8 cellular contexts compared by ENCODE assay signal in genomic region chr19:47729799-47730520, GRCh38. TPM values are rescaled to one million over a fixed set of nuclear protein-coding genes. Genes with fewer than 3 reads are reported as not detected.
DNase-seq lines count a peak whose midpoint lies in the region; ATAC-seq and TF ChIP-seq lines count a peak whose summit lies in the region.

No MANE protein-coding gene starts in this region.

- peak; percentile 83 for DNase-seq in Jurkat, Clone E6-1 (ENCODE audit: low read depth, low spot score)
- peak; percentile 61 for DNase-seq in activated CD8-positive, alpha-beta T cell treated with anti-CD3 and anti-CD28 coated beads, Interleukin-2, amount 10 ng/mL, durations not matched to agents 7 days and 5 days
- DNase-seq in nephron progenitor cell = peak; percentile 79
- no peak for DNase-seq in putamen (ENCODE audit: low spot score)

- H3K36me3 ChIP-seq in urinary bladder (ENCODE audit: insufficient read depth) = peaks cover 4% of the 10 kb centered on the region

- peak overlapping the region; percentile 55 for H3K4me3 ChIP-seq in Jurkat, Clone E6-1 (ENCODE audit: low read length)
- H3K4me3 ChIP-seq in urinary bladder (ENCODE audit: low read depth, low read length) = no peak overlapping the region

- H3K9me3 Mint-ChIP-seq in activated CD8-positive, alpha-beta T cell treated with anti-CD3 and anti-CD28 coated beads, Interleukin-2, amount 10 ng/mL, durations not matched to agents 7 days and 5 days (ENCODE audit: insufficient read depth) = no peaks in the 10 kb centered on the region
- H3K9me3 Mint-ChIP-seq in nephron progenitor cell = no peaks in the 10 kb centered on the region
- peaks cover 4% of the 10 kb centered on the region for H3K9me3 Mint-ChIP-seq in stimulated activated memory B cell treated with anti-CD40 and anti-IgM and Interleukin-4, amounts not matched to agents 10 μg/mL and 1 μg/mL and 100 μg/mL, for 72 hours

- peak overlapping the region; percentile 66 for H3K4me3 Mint-ChIP-seq in activated CD8-positive, alpha-beta T cell treated with anti-CD3 and anti-CD28 coated beads, Interleukin-2, amount 10 ng/mL, durations not matched to agents 7 days and 5 days
- H3K4me3 Mint-ChIP-seq in nephron progenitor cell = peak overlapping the region; percentile 83
- H3K4me3 Mint-ChIP-seq in stimulated activated memory B cell treated with anti-CD40 and anti-IgM and Interleukin-4, amounts not matched to agents 10 μg/mL and 1 μg/mL and 100 μg/mL, for 72 hours = no peak overlapping the region

- peaks cover 2% of the 10 kb centered on the region for H3K4me1 ChIP-seq in urinary bladder (ENCODE audit: insufficient read depth)

- 44% methylated on average over 30 of the region's 30 CpGs for WGBS in urinary bladder

- CTCF ChIA-PET in activated CD8-positive, alpha-beta T cell treated with anti-CD3 and anti-CD28 coated beads, Interleukin-2, amount 10 ng/mL, durations not matched to agents 7 days and 5 days (lab: Charles Lee) = interaction anchor here (1.0 to 1.2 kb wide), 2 partner anchors 17 to 22 kb away, joined by 3 to 5 read pairs; partner anchors contain the start of gene EHD2

- peaks cover 17% of the 10 kb centered on the region for H3K4me1 Mint-ChIP-seq in activated CD8-positive, alpha-beta T cell treated with anti-CD3 and anti-CD28 coated beads, Interleukin-2, amount 10 ng/mL, durations not matched to agents 7 days and 5 days (ENCODE audit: low read depth)
- peaks cover 12% of the 10 kb centered on the region for H3K4me1 Mint-ChIP-seq in nephron progenitor cell
- peaks cover 18% of the 10 kb centered on the region for H3K4me1 Mint-ChIP-seq in stimulated activated memory B cell treated with anti-CD40 and anti-IgM and Interleukin-4, amounts not matched to agents 10 μg/mL and 1 μg/mL and 100 μg/mL, for 72 hours

- POLR2A ChIA-PET in activated CD8-positive, alpha-beta T cell treated with anti-CD3 and anti-CD28 coated beads, Interleukin-2, amount 10 ng/mL, durations not matched to agents 7 days and 5 days (lab: Charles Lee) = no interaction called here

- peak; percentile 84 for ATAC-seq in activated CD8-positive, alpha-beta T cell treated with anti-CD3 and anti-CD28 coated beads, Interleukin-2, amount 10 ng/mL, durations not matched to agents 7 days and 5 days
- peak; percentile 80 for ATAC-seq in esophagus mucosa
- ATAC-seq in stimulated activated memory B cell treated with anti-CD40 and anti-IgM and Interleukin-4, amounts not matched to agents 10 μg/mL and 1 μg/mL and 100 μg/mL, for 72 hours = no peak

- no peaks in the 10 kb centered on the region for H3K36me3 Mint-ChIP-seq in activated CD8-positive, alpha-beta T cell treated with anti-CD3 and anti-CD28 coated beads, Interleukin-2, amount 10 ng/mL, durations not matched to agents 7 days and 5 days (ENCODE audit: low read depth)
- H3K36me3 Mint-ChIP-seq in nephron progenitor cell (ENCODE audit: low read depth) = no peaks in the 10 kb centered on the region
- H3K36me3 Mint-ChIP-seq in stimulated activated memory B cell treated with anti-CD40 and anti-IgM and Interleukin-4, amounts not matched to agents 10 μg/mL and 1 μg/mL and 100 μg/mL, for 72 hours = no peaks in the 10 kb centered on the region

- no peak for TF ChIP-seq CTCF in 22Rv1 (IDR thresholded peaks at IDR 0.05)
- TF ChIP-seq CTCF in nephron progenitor cell (IDR thresholded peaks at IDR 0.05) = no peak

- H3K27ac ChIP-seq in 22Rv1 (peak overlapping the region; percentile 98), urinary bladder (ENCODE audit: low read depth) (peak overlapping the region; percentile 87)

- H3K27ac Mint-ChIP-seq in activated CD8-positive, alpha-beta T cell treated with anti-CD3 and anti-CD28 coated beads, Interleukin-2, amount 10 ng/mL, durations not matched to agents 7 days and 5 days = peak overlapping the region; percentile 27
- H3K27ac Mint-ChIP-seq in nephron progenitor cell = no peak overlapping the region
- H3K27ac Mint-ChIP-seq in stimulated activated memory B cell treated with anti-CD40 and anti-IgM and Interleukin-4, amounts not matched to agents 10 μg/mL and 1 μg/mL and 100 μg/mL, for 72 hours = no peak overlapping the region

- peaks cover 16% of the 10 kb centered on the region for H3K27me3 Mint-ChIP-seq in activated CD8-positive, alpha-beta T cell treated with anti-CD3 and anti-CD28 coated beads, Interleukin-2, amount 10 ng/mL, durations not matched to agents 7 days and 5 days (ENCODE audit: low read depth)
- peaks cover 32% of the 10 kb centered on the region for H3K27me3 Mint-ChIP-seq in nephron progenitor cell (ENCODE audit: low read depth, poor library complexity)
- H3K27me3 Mint-ChIP-seq in stimulated activated memory B cell treated with anti-CD40 and anti-IgM and Interleukin-4, amounts not matched to agents 10 μg/mL and 1 μg/mL and 100 μg/mL, for 72 hours = peaks cover 59% of the 10 kb centered on the region

RNA-seq across cellular contexts. Expression of gene NOP53, which starts 15.4 kb away (rescaled TPM):
- polyA plus RNA-seq in Jurkat, Clone E6-1 (2012; ENCODE audit: insufficient read depth, insufficient read length) = 629 TPM
- 100 to 1,000 TPM; 244 to 272 TPM for total RNA-seq in activated CD8-positive, alpha-beta T cell treated with anti-CD3 and anti-CD28 coated beads, Interleukin-2, amount 10 ng/mL, durations not matched to agents 7 days and 5 days
- total RNA-seq in esophagus mucosa (218 TPM), urinary bladder (51.2 TPM)
- polyA plus RNA-seq in urinary bladder = 690 TPM

RNA-seq across cellular contexts. Expression of gene EHD2, which starts 16.7 kb away (rescaled TPM):
- polyA plus RNA-seq in Jurkat, Clone E6-1 (2012; ENCODE audit: insufficient read depth, insufficient read length) = not detected
- under 1 TPM in 1 of 2 experiments, not detected in 1; 0.34 TPM for total RNA-seq in activated CD8-positive, alpha-beta T cell treated with anti-CD3 and anti-CD28 coated beads, Interleukin-2, amount 10 ng/mL, durations not matched to agents 7 days and 5 days
- total RNA-seq in esophagus mucosa (37.0 TPM), urinary bladder (53.1 TPM)
- polyA plus RNA-seq in urinary bladder = 188 TPM

RNA-seq across cellular contexts. Expression of gene SELENOW, which starts 48.5 kb away (rescaled TPM):
- 337 TPM for polyA plus RNA-seq in Jurkat, Clone E6-1 (2012; ENCODE audit: insufficient read depth, insufficient read length)
- 100 to 1,000 TPM; 132 to 140 TPM for total RNA-seq in activated CD8-positive, alpha-beta T cell treated with anti-CD3 and anti-CD28 coated beads, Interleukin-2, amount 10 ng/mL, durations not matched to agents 7 days and 5 days
- 152 TPM for total RNA-seq in esophagus mucosa
- 186 TPM for total RNA-seq in urinary bladder
- polyA plus RNA-seq in urinary bladder = 566 TPM

Comparison
In these comparisons a context has a peak if more than half of its experiments do, and no peak if none do; other contexts are left out.
1. RNA of gene EHD2, which starts 16.7 kb away (total RNA-seq): 53.1 TPM in urinary bladder (single experiment) and 37.0 TPM in esophagus mucosa (single experiment); 0.34 TPM in activated CD8-positive, alpha-beta T cell treated with anti-CD3 and anti-CD28 coated beads, Interleukin-2, amount 10 ng/mL, durations not matched to agents 7 days and 5 days; every median in the first group is over 10 times any median in the second.